Comparison of ENCODE assay signal across 15 cellular contexts in genomic region chr4:22485751-22486150, GRCh38. TPM values are rescaled to one million over a fixed set of nuclear protein-coding genes. Genes with fewer than 3 reads are reported as not detected.
A peak's percentile ranks its signal among the peaks of the same experiment; 100 is the strongest.
DNase-seq lines count a peak whose midpoint lies in the region; ATAC-seq, FAIRE-seq and TF ChIP-seq lines count a peak whose summit lies in the region.
"Had no signal": no experiment of that assay in that cellular context is flagged by ENCODE, and none has a peak within 500 bp of the region (broad histone marks: within the 10 kb centered on the region; RNA-seq: fewer than 3 reads in every experiment).

No MANE protein-coding gene starts in this region.

- H3K4me1 ChIP-seq in endothelial cell of umbilical vein (ENCODE audit: control insufficient read depth, extremely low read depth, insufficient read depth, low read length) (no peaks in the 10 kb centered on the region), pancreas (peaks cover 5 to 19% (median 13%) of the 10 kb centered on the region in 3 donors), suprapubic skin (peaks cover 10% of the 10 kb centered on the region)

- H3K36me3 ChIP-seq in endothelial cell of umbilical vein (ENCODE audit: control insufficient read depth in 2 of 2, extremely low read depth in 1 of 2, insufficient read depth in 2 of 2, low read length in 2 of 2): no peaks in the 10 kb centered on the region
- no peaks in the 10 kb centered on the region for H3K36me3 ChIP-seq in pancreas
- H3K36me3 ChIP-seq in suprapubic skin: no peaks in the 10 kb centered on the region
- H3K36me3 ChIP-seq: esophagus squamous epithelium, sigmoid colon had no signal

- H3K9me1 ChIP-seq in endothelial cell of umbilical vein (replicated peaks; ENCODE audit: control insufficient read depth, extremely low read depth, insufficient read depth, low read length): no peaks in the 10 kb centered on the region

- BruUV-seq in endothelial cell of umbilical vein (replicated peaks; lab: Mats Ljungman, UMichigan): no TSS peak

- H3K79me2 ChIP-seq in endothelial cell of umbilical vein (ENCODE audit: control insufficient read depth, insufficient read depth, low read length): peaks cover 38% of the 10 kb centered on the region

- H4K20me1 ChIP-seq in endothelial cell of umbilical vein (replicated peaks; ENCODE audit: control insufficient read depth, extremely low read depth, insufficient read depth, low read length): no peaks in the 10 kb centered on the region

- TF ChIP-seq EP300 in suprapubic skin (IDR thresholded peaks at IDR 0.05): no peak

- no peak overlapping the region for H3K9ac ChIP-seq in endothelial cell of umbilical vein (replicated peaks; ENCODE audit: extremely low read depth, insufficient read depth, low read length)

- intact Hi-C loops in endothelial cell of umbilical vein (cut with micrococcal nuclease): no loop called here
- intact Hi-C loops in pancreas (cut with DNase I): no loop called here

- ATAC-seq in pancreas: peak in 3 of 4 donors; percentile 66 to 67 (median 67)

- no peak overlapping the region for H3K4me3 ChIP-seq in endothelial cell of umbilical vein (replicated peaks in 1 of 3; ENCODE audit: insufficient read depth in 1 of 3, low read depth in 1 of 3, low read length in 3 of 3)
- H3K4me3 ChIP-seq in pancreas: no peak overlapping the region
- H3K4me3 ChIP-seq in suprapubic skin: no peak overlapping the region
- H3K4me3 ChIP-seq: esophagus squamous epithelium, sigmoid colon had no signal

- no peak overlapping the region for H3K4me2 ChIP-seq in endothelial cell of umbilical vein (ENCODE audit: insufficient read depth, low read length)

- 56 to 57% methylated on average over 5 of the region's 5 CpGs for WGBS in pancreas, 2 donors
- WGBS in suprapubic skin: 64% methylated on average over 5 of the region's 5 CpGs

- no peaks in the 10 kb centered on the region for H3K27me3 ChIP-seq in endothelial cell of umbilical vein (ENCODE audit: control insufficient read depth in 2 of 2, insufficient read depth in 2 of 2, low read length in 2 of 2)
- H3K27me3 ChIP-seq in pancreas: no peaks in the 10 kb centered on the region
- no peaks in the 10 kb centered on the region for H3K27me3 ChIP-seq in suprapubic skin
- H3K27me3 ChIP-seq: esophagus squamous epithelium, sigmoid colon had no signal

- DNase-seq in NCI-H1417 (lab: John Stamatoyannopoulos, UW) (peak in 2 of 3 experiments; percentile 6 to 62), NCI-H1417 treated with DMSO at 0.1 percent for 48 hours (lab: John Stamatoyannopoulos, UW) (no peak), NCI-H2227 treated with DMSO at 0.1 percent for 48 hours (lab: John Stamatoyannopoulos, UW) (peak; percentile 34), endothelial cell of umbilical vein (ENCODE audit: low read depth, low spot score) (no peak), pancreas (peak in 1 of 6 donors; percentile 14), suprapubic skin (ENCODE audit: low spot score in 2 of 2) (no peak)
- no peak for DNase-seq in effector CD4-positive, alpha-beta T cell
- DNase-seq in central memory CD4-positive, alpha-beta T cell: no peak
- DNase-seq: activated CD4-positive, alpha-beta memory T cell treated with anti-CD3 and anti-CD28 coated beads for 36 hours; esophagus squamous epithelium; NCI-H187 treated with DMSO at 0.1 percent for 48 hours; sigmoid colon; stimulated activated CD8-positive, alpha-beta memory T cell treated with anti-CD3 and anti-CD28 coated beads, Interleukin-4, amount 100 ng/mL, for 48 hours had no signal

- no peak overlapping the region for H3K27ac ChIP-seq in endothelial cell of umbilical vein (ENCODE audit: insufficient read depth, low read depth, low read length)
- H3K27ac ChIP-seq in pancreas: peak overlapping the region in 3 of 4 donors; percentile 15 to 41 (median 33)
- H3K27ac ChIP-seq in suprapubic skin: no peak overlapping the region
- H3K27ac ChIP-seq: 22Rv1, HL-60, sigmoid colon had no signal

- TF ChIP-seq POLR2A in endothelial cell of umbilical vein (IDR thresholded peaks at IDR 0.05; ENCODE audit: low read depth, low read length) (no peak), suprapubic skin (IDR thresholded peaks at IDR 0.05) (no peak)

- CTCF ChIA-PET in endothelial cell of umbilical vein (lab: Charles Lee): no interaction called here

- H3K9me3 ChIP-seq in endothelial cell of umbilical vein (replicated peaks; ENCODE audit: control insufficient read depth, insufficient read depth, low read length) (no peaks in the 10 kb centered on the region), pancreas (no peaks in the 10 kb centered on the region), suprapubic skin (no peaks in the 10 kb centered on the region)
- H3K9me3 ChIP-seq: esophagus squamous epithelium, sigmoid colon had no signal

- H2AFZ ChIP-seq in endothelial cell of umbilical vein (ENCODE audit: low read depth, low read length): no peak overlapping the region

- dilution Hi-C loops in endothelial cell of umbilical vein (cut with MboI; ENCODE audit: extremely low pct_ligation_motif_present, low sequenced_read_pairs): no loop called here

- TF ChIP-seq CTCF in endothelial cell of umbilical vein (IDR thresholded peaks at IDR 0.05; ENCODE audit: extremely low read depth in 1 of 2, insufficient read depth in 1 of 2, low read depth in 1 of 2, low read length in 2 of 2) (no peak), pancreas (IDR thresholded peaks at IDR 0.05) (no peak), suprapubic skin (IDR thresholded peaks at IDR 0.05) (no peak)

- POLR2A ChIA-PET in endothelial cell of umbilical vein (lab: Charles Lee): no interaction called here

- FAIRE-seq in endothelial cell of umbilical vein (lab: Jason Lieb, UNC) (peak; percentile 21), pancreas (lab: Jason Lieb, UNC) (no peak)

TF ChIP-seq in endothelial cell of umbilical vein, 7 proteins besides CTCF, POLR2A, EP300 and RAD21:
- TF ChIP-seq GATA2 (IDR thresholded peaks at IDR 0.05; ENCODE audit: insufficient read depth, insufficient read length, low read depth, low read length) (no peak), JUN (IDR thresholded peaks at IDR 0.05; ENCODE audit: borderline replicate concordance, insufficient read depth, insufficient read length, low read depth) (no peak), FOS (IDR thresholded peaks at IDR 0.05; ENCODE audit: borderline replicate concordance, insufficient read depth, low read length) (no peak), MYC (IDR thresholded peaks at IDR 0.05; ENCODE audit: low read depth, low read length) (no peak), POLR2AphosphoS5 (IDR thresholded peaks at IDR 0.05; ENCODE audit: insufficient read depth, low read depth, low read length) (no peak), EZH2 (IDR thresholded peaks at IDR 0.05; ENCODE audit: borderline replicate concordance, low read depth, low read length, severe bottlenecking) (no peak)
- TF ChIP-seq, protein P1, sequence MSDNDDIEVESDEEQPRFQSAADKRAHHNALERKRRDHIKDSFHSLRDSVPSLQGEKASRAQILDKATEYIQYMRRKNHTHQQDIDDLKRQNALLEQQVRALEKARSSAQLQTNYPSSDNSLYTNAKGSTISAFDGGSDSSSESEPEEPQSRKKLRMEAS (IDR thresholded peaks at IDR 0.05; ENCODE audit: insufficient read depth, insufficient read length): no peak

RNA-seq across cellular contexts. Expression of gene ADGRA3, which starts 30.1 kb away (rescaled TPM):
- total RNA-seq in endothelial cell of umbilical vein: 34.4 and 36.2 TPM in 2 replicates
- polyA plus RNA-seq in endothelial cell of umbilical vein: 13.1 and 17.2 TPM in 2 replicates
- polyA plus RNA-seq in endothelial cell of umbilical vein (2011; cell fraction: cytosol; rRNA removed): 15.1 and 15.7 TPM in 2 replicates
- polyA plus RNA-seq in endothelial cell of umbilical vein (2011; cell fraction: nucleus; rRNA removed): 40.0 and 42.2 TPM in 2 replicates
- polyA plus RNA-seq in endothelial cell of umbilical vein (2012): 28.2 and 34.4 TPM in 2 replicates
- 87.4 and 135 TPM in 2 replicates for polyA minus RNA-seq in endothelial cell of umbilical vein
- 6.7 TPM for polyA minus RNA-seq in endothelial cell of umbilical vein (2011; cell fraction: cytosol; rRNA and poly(A)+ RNA removed)
- 67.8 and 132 TPM in 2 replicates for polyA minus RNA-seq in endothelial cell of umbilical vein (2011; cell fraction: nucleus; rRNA and poly(A)+ RNA removed)
- 10 to 100 TPM; 13.4 to 27.4 (median 18.3) TPM for total RNA-seq in pancreas
- polyA plus RNA-seq in pancreas: 10 to 100 TPM; 15.6 to 18.4 TPM
- total RNA-seq in suprapubic skin: 10 to 100 TPM; 10.4 to 32.2 (median 19.8) TPM

Comparison
In these comparisons a context has a peak if more than half of its experiments do, and no peak if none do; other contexts are left out.
1. DNase-seq: peak in NCI-H1417 (2 of 3) and NCI-H2227 treated with DMSO at 0.1 percent for 48 hours (single experiment); none in NCI-H1417 treated with DMSO at 0.1 percent for 48 hours (single experiment), endothelial cell of umbilical vein (single experiment), effector CD4-positive, alpha-beta T cell (single experiment), suprapubic skin (0 of 2) and central memory CD4-positive, alpha-beta T cell (single experiment).
2. H3K27ac ChIP-seq: peak in pancreas (3 of 4); none in endothelial cell of umbilical vein (single experiment) and suprapubic skin (single experiment).